Comparison of ENCODE assay signal across 1 cellular context in genomic region chr20:3166338-3166912, GRCh38.
TF ChIP-seq lines count a peak whose summit lies in the region.

No MANE protein-coding gene starts in this region.

TF ChIP-seq in HepG2, 621 proteins besides CTCF, POLR2A, EP300 and RAD21:
- no peak for TF ChIP-seq KLF6 (CRISPR knock-in tag; IDR thresholded peaks at IDR 0.05)
- TF ChIP-seq NFKBIZ (CRISPR knock-in tag; IDR thresholded peaks at IDR 0.05) = no peak
- TF ChIP-seq, protein P1, sequence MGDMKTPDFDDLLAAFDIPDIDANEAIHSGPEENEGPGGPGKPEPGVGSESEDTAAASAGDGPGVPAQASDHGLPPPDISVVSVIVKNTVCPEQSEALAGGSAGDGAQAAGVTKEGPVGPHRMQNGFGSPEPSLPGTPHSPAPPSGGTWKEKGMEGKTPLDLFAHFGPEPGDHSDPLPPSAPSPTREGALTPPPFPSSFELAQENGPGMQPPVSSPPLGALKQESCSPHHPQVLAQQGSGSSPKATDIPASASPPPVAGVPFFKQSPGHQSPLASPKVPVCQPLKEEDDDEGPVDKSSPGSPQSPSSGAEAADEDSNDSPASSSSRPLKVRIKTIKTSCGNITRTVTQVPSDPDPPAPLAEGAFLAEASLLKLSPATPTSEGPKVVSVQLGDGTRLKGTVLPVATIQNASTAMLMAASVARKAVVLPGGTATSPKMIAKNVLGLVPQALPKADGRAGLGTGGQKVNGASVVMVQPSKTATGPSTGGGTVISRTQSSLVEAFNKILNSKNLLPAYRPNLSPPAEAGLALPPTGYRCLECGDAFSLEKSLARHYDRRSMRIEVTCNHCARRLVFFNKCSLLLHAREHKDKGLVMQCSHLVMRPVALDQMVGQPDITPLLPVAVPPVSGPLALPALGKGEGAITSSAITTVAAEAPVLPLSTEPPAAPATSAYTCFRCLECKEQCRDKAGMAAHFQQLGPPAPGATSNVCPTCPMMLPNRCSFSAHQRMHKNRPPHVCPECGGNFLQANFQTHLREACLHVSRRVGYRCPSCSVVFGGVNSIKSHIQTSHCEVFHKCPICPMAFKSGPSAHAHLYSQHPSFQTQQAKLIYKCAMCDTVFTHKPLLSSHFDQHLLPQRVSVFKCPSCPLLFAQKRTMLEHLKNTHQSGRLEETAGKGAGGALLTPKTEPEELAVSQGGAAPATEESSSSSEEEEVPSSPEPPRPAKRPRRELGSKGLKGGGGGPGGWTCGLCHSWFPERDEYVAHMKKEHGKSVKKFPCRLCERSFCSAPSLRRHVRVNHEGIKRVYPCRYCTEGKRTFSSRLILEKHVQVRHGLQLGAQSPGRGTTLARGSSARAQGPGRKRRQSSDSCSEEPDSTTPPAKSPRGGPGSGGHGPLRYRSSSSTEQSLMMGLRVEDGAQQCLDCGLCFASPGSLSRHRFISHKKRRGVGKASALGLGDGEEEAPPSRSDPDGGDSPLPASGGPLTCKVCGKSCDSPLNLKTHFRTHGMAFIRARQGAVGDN (CRISPR knock-in tag; IDR thresholded peaks at IDR 0.05) = no peak
- peak; percentile 35; the same call in 1 of the 2 replicates for TF ChIP-seq SALL1 (CRISPR knock-in tag; IDR thresholded peaks at IDR 0.05)
- peak; percentile 49 for TF ChIP-seq PRPF4 (IDR thresholded peaks at IDR 0.05; ENCODE audit: low read depth, low read length, poor library complexity, severe bottlenecking)
- TF ChIP-seq ZBTB38 (CRISPR knock-in tag; IDR thresholded peaks at IDR 0.05) = peak; percentile 63
- TF ChIP-seq MLXIP (CRISPR knock-in tag; IDR thresholded peaks at IDR 0.05; ENCODE audit: borderline replicate concordance) = no peak
- TF ChIP-seq, protein P2, sequence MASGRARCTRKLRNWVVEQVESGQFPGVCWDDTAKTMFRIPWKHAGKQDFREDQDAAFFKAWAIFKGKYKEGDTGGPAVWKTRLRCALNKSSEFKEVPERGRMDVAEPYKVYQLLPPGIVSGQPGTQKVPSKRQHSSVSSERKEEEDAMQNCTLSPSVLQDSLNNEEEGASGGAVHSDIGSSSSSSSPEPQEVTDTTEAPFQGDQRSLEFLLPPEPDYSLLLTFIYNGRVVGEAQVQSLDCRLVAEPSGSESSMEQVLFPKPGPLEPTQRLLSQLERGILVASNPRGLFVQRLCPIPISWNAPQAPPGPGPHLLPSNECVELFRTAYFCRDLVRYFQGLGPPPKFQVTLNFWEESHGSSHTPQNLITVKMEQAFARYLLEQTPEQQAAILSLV (CRISPR knock-in tag; IDR thresholded peaks at IDR 0.05; ENCODE audit: borderline replicate concordance) = no peak
- no peak for TF ChIP-seq KAT2B (IDR thresholded peaks at IDR 0.05; ENCODE audit: borderline replicate concordance, low read depth, low read length)
- TF ChIP-seq ZNF850 (CRISPR knock-in tag; conservative IDR thresholded peaks at IDR 0.05) = no peak
- TF ChIP-seq ARNT (IDR thresholded peaks at IDR 0.05) = no peak
- no peak for TF ChIP-seq KLF11 (CRISPR knock-in tag; IDR thresholded peaks at IDR 0.05)
- no peak for TF ChIP-seq ZNF256 (CRISPR knock-in tag; conservative IDR thresholded peaks at IDR 0.05)
- TF ChIP-seq ZNF446 (CRISPR knock-in tag; IDR thresholded peaks at IDR 0.05) = 0 out of 2 replicates have a peak, but pooled peaks have one; percentile 31
- no peak for TF ChIP-seq ZNF652 (CRISPR knock-in tag; IDR thresholded peaks at IDR 0.05; ENCODE audit: borderline replicate concordance, low read depth)
- TF ChIP-seq HOXD1 (CRISPR knock-in tag; IDR thresholded peaks at IDR 0.05) = no peak
- no peak for TF ChIP-seq ZNF225 (CRISPR knock-in tag; IDR thresholded peaks at IDR 0.05)
- TF ChIP-seq PITX1 (CRISPR knock-in tag; IDR thresholded peaks at IDR 0.05) = no peak
